In genomic region chr2:135600915-135601314, GRCh38 we compare ENCODE assay signal across 15 cellular contexts.
A peak's percentile ranks its signal among the peaks of the same experiment; 100 is the strongest.
DNase-seq lines count a peak whose midpoint lies in the region; ATAC-seq, FAIRE-seq and TF ChIP-seq lines count a peak whose summit lies in the region.
"Had no signal": no experiment of that assay in that cellular context is flagged by ENCODE, and none has a peak within 500 bp of the region (broad histone marks: within the 10 kb centered on the region; RNA-seq: fewer than 3 reads in every experiment).

No MANE protein-coding gene starts in this region.

- 88 to 92% (median 89%) methylated on average over 2 of the region's 2 CpGs for WGBS in psoas muscle, 3 donors

- FAIRE-seq in GM19239 (lab: Jason Lieb, UNC): no peak

- no peaks in the 10 kb centered on the region for H3K79me2 ChIP-seq in PC-3 (ENCODE audit: low read length)

- intact Hi-C loops in PC-3 (cut with micrococcal nuclease): loop anchor here (1.0 to 5.0 kb wide), 3 partner anchors 111 to 176 kb away; no protein-coding TSS in a partner anchor
- intact Hi-C loops in psoas muscle (cut with DNase I): loop anchor here in 1 of 2 donors (5.0 kb wide), 1 partner anchor 129 kb away; no protein-coding TSS in a partner anchor

- no peak overlapping the region for H3K4me3 ChIP-seq in PC-3 (ENCODE audit: low read length)
- H3K4me3 ChIP-seq in psoas muscle: no peak overlapping the region
- no peak overlapping the region for H3K4me3 ChIP-seq in SJCRH30
- H3K4me3 ChIP-seq: testis had no signal

- H3K9ac ChIP-seq in PC-3 (ENCODE audit: low read length): no peak overlapping the region
- H3K9ac ChIP-seq: KMS-11 had no signal

- no peaks in the 10 kb centered on the region for H3K9me2 ChIP-seq in PC-3 (replicated peaks; ENCODE audit: low read length)

- H3K27ac ChIP-seq in PC-3 (ENCODE audit: low read length) (no peak overlapping the region), psoas muscle (no peak overlapping the region), SJCRH30 (no peak overlapping the region)
- H3K27ac ChIP-seq: KMS-11, testis had no signal

- DNase-seq in NCI-H2227 (lab: John Stamatoyannopoulos, UW; ENCODE audit: unreplicated experiment): peak; percentile 22
- DNase-seq in NCI-H2227 treated with DMSO at 0.1 percent for 48 hours (lab: John Stamatoyannopoulos, UW): no peak
- DNase-seq in PC-3: peak; percentile 28
- DNase-seq in erythroblast (lab: John Stamatoyannopoulos, UW): peak; percentile 13 to 38
- DNase-seq in psoas muscle: no peak
- DNase-seq in GM19239 (ENCODE audit: insufficient read length, low spot score): no peak
- no peak for DNase-seq in SJCRH30
- DNase-seq: 8988T; activated CD8-positive, alpha-beta memory T cell treated with anti-CD3 and anti-CD28 coated beads, Interleukin-2, amount 50 U/mL, for 48 hours; amniotic stem cell; DMS53; effector memory CD8-positive, alpha-beta T cell; testis had no signal

- H4K20me1 ChIP-seq in PC-3 (ENCODE audit: low read length): no peaks in the 10 kb centered on the region

- no peak; the same call in 1 of the 2 replicates for TF ChIP-seq CTCF in PC-3 (conservative IDR thresholded peaks at IDR 0.05; ENCODE audit: low read depth, low read length)
- peak; percentile 26 for TF ChIP-seq CTCF in psoas muscle (IDR thresholded peaks at IDR 0.05)

- H3K36me3 ChIP-seq in PC-3 (ENCODE audit: low read depth, low read length) (peaks cover 16% of the 10 kb centered on the region), psoas muscle (ENCODE audit: insufficient read depth in 1 of 2, low read depth in 1 of 2) (peaks cover 0 to 33% of the 10 kb centered on the region in 2 donors), SJCRH30 (peaks cover 19% of the 10 kb centered on the region)

- BruUV-seq in PC-3 (replicated peaks; lab: Mats Ljungman, UMichigan): no TSS peak

- CTCF ChIA-PET in PC-3 (lab: Charles Lee): interaction anchor here (1.0 kb wide), 1 partner anchor 128 kb away, joined by 5 read pairs; no protein-coding TSS in a partner anchor

- no peak for TF ChIP-seq POLR2A in erythroblast (IDR thresholded peaks at IDR 0.05; ENCODE audit: low read length)

- no peak overlapping the region for H2AFZ ChIP-seq in PC-3 (ENCODE audit: low read length)

- ATAC-seq in PC-3: no peak
- ATAC-seq in psoas muscle: no peak
- ATAC-seq in GM21423 (IDR thresholded peaks at IDR 0.05; ENCODE audit: unreplicated experiment): no peak
- ATAC-seq: effector memory CD8-positive, alpha-beta T cell had no signal

- no peaks in the 10 kb centered on the region for H3K4me1 ChIP-seq in PC-3 (ENCODE audit: insufficient read depth, low read length)
- peaks cover 4% of the 10 kb centered on the region for H3K4me1 ChIP-seq in psoas muscle
- H3K4me1 ChIP-seq in SJCRH30: no peaks in the 10 kb centered on the region
- H3K4me1 ChIP-seq: testis had no signal

- H3K9me3 ChIP-seq in PC-3 (ENCODE audit: low read length) (no peaks in the 10 kb centered on the region), psoas muscle (no peaks in the 10 kb centered on the region), SJCRH30 (replicated peaks) (no peaks in the 10 kb centered on the region)
- H3K9me3 ChIP-seq: testis had no signal

- POLR2A ChIA-PET in PC-3 (lab: Charles Lee; ENCODE audit: unreplicated experiment): no interaction called here

- no peaks in the 10 kb centered on the region for H3F3A ChIP-seq in PC-3 (ENCODE audit: low read length, unreplicated experiment)

- no peak overlapping the region for H3K4me2 ChIP-seq in PC-3 (ENCODE audit: low read length)
- H3K4me2 ChIP-seq: KMS-11 had no signal

- H3K27me3 ChIP-seq in PC-3 (ENCODE audit: low read length) (no peaks in the 10 kb centered on the region), psoas muscle (ENCODE audit: insufficient read depth in 3 of 3, low read length in 2 of 3) (no peaks in the 10 kb centered on the region), SJCRH30 (no peaks in the 10 kb centered on the region)
- H3K27me3 ChIP-seq: testis had no signal

Comparison
In these comparisons a context has a peak if more than half of its experiments do, and no peak if none do; other contexts are left out.
1. DNase-seq: peak in NCI-H2227 (single experiment), PC-3 (single experiment) and erythroblast (2 of 2); none in NCI-H2227 treated with DMSO at 0.1 percent for 48 hours (single experiment), psoas muscle (0 of 2), GM19239 (single experiment) and SJCRH30 (0 of 2).